1 cellular context compared by ENCODE assay signal in the genomic region with DNA sequence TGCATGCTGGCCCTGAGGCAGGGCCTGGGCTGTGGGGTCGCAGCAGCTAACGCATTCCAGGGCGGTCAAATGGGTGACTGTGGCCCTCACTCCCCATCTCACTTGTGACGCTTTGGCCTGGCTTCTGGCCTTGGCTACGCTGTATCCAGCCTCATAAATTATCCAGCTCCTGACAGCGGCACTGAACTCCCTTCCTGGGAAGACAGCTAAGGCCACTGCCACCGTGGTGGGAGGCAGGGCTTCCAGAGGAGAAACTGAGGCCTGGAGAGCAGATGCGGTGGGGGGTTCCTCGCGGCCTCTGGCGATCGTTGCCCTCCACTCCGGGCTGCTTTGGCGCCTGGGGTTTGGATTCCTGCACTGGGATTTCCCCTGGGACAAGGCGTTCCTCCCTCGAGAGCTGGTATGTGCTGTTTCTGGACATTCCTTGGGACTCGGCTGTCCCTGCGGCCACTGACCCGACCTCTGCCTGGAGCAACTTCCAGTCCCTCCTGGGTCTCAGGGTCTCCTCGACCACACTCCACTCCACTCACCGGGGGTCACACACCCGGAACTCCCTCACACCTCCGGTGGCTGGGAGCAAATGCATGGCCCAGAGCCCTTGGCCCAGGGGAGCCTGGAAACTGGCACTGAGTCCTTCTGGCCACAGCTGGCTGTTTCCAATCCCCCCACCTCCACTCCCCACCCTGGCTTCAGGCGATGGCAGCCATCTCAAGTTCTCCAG.
TF ChIP-seq lines count a peak whose summit lies in the region.

No MANE protein-coding gene starts in this region.

TF ChIP-seq in K562, 482 proteins besides CTCF, POLR2A, EP300 and RAD21 (continues in another document):
- TF ChIP-seq, protein P1, sequence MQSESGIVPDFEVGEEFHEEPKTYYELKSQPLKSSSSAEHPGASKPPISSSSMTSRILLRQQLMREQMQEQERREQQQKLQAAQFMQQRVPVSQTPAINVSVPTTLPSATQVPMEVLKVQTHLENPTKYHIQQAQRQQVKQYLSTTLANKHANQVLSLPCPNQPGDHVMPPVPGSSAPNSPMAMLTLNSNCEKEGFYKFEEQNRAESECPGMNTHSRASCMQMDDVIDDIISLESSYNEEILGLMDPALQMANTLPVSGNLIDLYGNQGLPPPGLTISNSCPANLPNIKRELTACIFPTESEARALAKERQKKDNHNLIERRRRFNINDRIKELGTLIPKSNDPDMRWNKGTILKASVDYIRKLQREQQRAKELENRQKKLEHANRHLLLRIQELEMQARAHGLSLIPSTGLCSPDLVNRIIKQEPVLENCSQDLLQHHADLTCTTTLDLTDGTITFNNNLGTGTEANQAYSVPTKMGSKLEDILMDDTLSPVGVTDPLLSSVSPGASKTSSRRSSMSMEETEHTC (IDR thresholded peaks at IDR 0.05) = no peak
- TF ChIP-seq BCOR (IDR thresholded peaks at IDR 0.05) (0 out of 2 replicates have a peak, but pooled peaks have one; percentile 23), EGR1 (conservative IDR thresholded peaks at IDR 0.05) (no peak), SMAD1 (IDR thresholded peaks at IDR 0.05; ENCODE audit: low read depth, low read length, partially characterized antibody) (no peak), NBN (IDR thresholded peaks at IDR 0.05; ENCODE audit: low read depth) (no peak), SIN3A (IDR thresholded peaks at IDR 0.05; ENCODE audit: borderline replicate concordance in 2 of 2, control insufficient read depth in 1 of 2, low read depth in 2 of 2, low read length in 2 of 2) (no peak), RAD51 (IDR thresholded peaks at IDR 0.05; ENCODE audit: borderline replicate concordance, low read depth) (no peak), HNRNPH1 (optimal IDR thresholded peaks at IDR 0.05; ENCODE audit: low read depth, low read length) (no peak), KLF10 (CRISPR knock-in tag; IDR thresholded peaks at IDR 0.05) (no peak), HDAC8 (tag; IDR thresholded peaks at IDR 0.05) (no peak), ATF7 (IDR thresholded peaks at IDR 0.05) (no peak), CTBP1 (IDR thresholded peaks at IDR 0.05; ENCODE audit: borderline replicate concordance) (no peak), RBM14 (IDR thresholded peaks at IDR 0.05; ENCODE audit: borderline replicate concordance, insufficient read depth, low read depth, low read length) (no peak), MIER1 (IDR thresholded peaks at IDR 0.05; ENCODE audit: low read depth) (peak; percentile 99), PHTF2 (CRISPR knock-in tag; IDR thresholded peaks at IDR 0.05) (no peak), ZNF408 (CRISPR knock-in tag; IDR thresholded peaks at IDR 0.05; ENCODE audit: low read depth) (no peak), MAFK (IDR thresholded peaks at IDR 0.05; ENCODE audit: low read length) (no peak), LARP7 (IDR thresholded peaks at IDR 0.05) (no peak), DMBX1 (CRISPR knock-in tag; IDR thresholded peaks at IDR 0.05; ENCODE audit: borderline replicate concordance) (no peak), ZKSCAN8 (CRISPR knock-in tag; IDR thresholded peaks at IDR 0.05) (no peak), CBFA2T2 (conservative IDR thresholded peaks at IDR 0.05) (no peak), TSC22D4 (tag; IDR thresholded peaks at IDR 0.05) (no peak), ZNF644 (tag; IDR thresholded peaks at IDR 0.05; ENCODE audit: low read depth) (no peak), RBM25 (IDR thresholded peaks at IDR 0.05; ENCODE audit: low read depth, low read length, severe bottlenecking) (peak; percentile 29), TCF3 (CRISPR knock-in tag; IDR thresholded peaks at IDR 0.05) (no peak), TCF7 (IDR thresholded peaks at IDR 0.05; ENCODE audit: borderline replicate concordance) (no peak)
- TF ChIP-seq, protein P2, sequence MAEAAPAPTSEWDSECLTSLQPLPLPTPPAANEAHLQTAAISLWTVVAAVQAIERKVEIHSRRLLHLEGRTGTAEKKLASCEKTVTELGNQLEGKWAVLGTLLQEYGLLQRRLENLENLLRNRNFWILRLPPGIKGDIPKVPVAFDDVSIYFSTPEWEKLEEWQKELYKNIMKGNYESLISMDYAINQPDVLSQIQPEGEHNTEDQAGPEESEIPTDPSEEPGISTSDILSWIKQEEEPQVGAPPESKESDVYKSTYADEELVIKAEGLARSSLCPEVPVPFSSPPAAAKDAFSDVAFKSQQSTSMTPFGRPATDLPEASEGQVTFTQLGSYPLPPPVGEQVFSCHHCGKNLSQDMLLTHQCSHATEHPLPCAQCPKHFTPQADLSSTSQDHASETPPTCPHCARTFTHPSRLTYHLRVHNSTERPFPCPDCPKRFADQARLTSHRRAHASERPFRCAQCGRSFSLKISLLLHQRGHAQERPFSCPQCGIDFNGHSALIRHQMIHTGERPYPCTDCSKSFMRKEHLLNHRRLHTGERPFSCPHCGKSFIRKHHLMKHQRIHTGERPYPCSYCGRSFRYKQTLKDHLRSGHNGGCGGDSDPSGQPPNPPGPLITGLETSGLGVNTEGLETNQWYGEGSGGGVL (CRISPR knock-in tag; IDR thresholded peaks at IDR 0.05) = no peak
- TF ChIP-seq, protein P3, sequence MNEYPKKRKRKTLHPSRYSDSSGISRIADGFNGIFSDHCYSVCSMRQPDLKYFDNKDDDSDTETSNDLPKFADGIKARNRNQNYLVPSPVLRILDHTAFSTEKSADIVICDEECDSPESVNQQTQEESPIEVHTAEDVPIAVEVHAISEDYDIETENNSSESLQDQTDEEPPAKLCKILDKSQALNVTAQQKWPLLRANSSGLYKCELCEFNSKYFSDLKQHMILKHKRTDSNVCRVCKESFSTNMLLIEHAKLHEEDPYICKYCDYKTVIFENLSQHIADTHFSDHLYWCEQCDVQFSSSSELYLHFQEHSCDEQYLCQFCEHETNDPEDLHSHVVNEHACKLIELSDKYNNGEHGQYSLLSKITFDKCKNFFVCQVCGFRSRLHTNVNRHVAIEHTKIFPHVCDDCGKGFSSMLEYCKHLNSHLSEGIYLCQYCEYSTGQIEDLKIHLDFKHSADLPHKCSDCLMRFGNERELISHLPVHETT (CRISPR knock-in tag; conservative IDR thresholded peaks at IDR 0.05 in 1 of 2, IDR thresholded peaks at IDR 0.05 in 1 of 2) = no peak
- TF ChIP-seq, protein P4, sequence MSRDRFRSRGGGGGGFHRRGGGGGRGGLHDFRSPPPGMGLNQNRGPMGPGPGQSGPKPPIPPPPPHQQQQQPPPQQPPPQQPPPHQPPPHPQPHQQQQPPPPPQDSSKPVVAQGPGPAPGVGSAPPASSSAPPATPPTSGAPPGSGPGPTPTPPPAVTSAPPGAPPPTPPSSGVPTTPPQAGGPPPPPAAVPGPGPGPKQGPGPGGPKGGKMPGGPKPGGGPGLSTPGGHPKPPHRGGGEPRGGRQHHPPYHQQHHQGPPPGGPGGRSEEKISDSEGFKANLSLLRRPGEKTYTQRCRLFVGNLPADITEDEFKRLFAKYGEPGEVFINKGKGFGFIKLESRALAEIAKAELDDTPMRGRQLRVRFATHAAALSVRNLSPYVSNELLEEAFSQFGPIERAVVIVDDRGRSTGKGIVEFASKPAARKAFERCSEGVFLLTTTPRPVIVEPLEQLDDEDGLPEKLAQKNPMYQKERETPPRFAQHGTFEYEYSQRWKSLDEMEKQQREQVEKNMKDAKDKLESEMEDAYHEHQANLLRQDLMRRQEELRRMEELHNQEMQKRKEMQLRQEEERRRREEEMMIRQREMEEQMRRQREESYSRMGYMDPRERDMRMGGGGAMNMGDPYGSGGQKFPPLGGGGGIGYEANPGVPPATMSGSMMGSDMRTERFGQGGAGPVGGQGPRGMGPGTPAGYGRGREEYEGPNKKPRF (IDR thresholded peaks at IDR 0.05; ENCODE audit: low read depth, low read length) = no peak
- TF ChIP-seq, protein P5, sequence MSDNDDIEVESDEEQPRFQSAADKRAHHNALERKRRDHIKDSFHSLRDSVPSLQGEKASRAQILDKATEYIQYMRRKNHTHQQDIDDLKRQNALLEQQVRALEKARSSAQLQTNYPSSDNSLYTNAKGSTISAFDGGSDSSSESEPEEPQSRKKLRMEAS (CRISPR knock-in tag; IDR thresholded peaks at IDR 0.05) = no peak
- TF ChIP-seq, protein P6, sequence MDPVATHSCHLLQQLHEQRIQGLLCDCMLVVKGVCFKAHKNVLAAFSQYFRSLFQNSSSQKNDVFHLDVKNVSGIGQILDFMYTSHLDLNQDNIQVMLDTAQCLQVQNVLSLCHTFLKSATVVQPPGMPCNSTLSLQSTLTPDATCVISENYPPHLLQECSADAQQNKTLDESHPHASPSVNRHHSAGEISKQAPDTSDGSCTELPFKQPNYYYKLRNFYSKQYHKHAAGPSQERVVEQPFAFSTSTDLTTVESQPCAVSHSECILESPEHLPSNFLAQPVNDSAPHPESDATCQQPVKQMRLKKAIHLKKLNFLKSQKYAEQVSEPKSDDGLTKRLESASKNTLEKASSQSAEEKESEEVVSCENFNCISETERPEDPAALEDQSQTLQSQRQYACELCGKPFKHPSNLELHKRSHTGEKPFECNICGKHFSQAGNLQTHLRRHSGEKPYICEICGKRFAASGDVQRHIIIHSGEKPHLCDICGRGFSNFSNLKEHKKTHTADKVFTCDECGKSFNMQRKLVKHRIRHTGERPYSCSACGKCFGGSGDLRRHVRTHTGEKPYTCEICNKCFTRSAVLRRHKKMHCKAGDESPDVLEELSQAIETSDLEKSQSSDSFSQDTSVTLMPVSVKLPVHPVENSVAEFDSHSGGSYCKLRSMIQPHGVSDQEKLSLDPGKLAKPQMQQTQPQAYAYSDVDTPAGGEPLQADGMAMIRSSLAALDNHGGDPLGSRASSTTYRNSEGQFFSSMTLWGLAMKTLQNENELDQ (CRISPR knock-in tag; IDR thresholded peaks at IDR 0.05; ENCODE audit: borderline replicate concordance) = no peak
- TF ChIP-seq, protein P7, sequence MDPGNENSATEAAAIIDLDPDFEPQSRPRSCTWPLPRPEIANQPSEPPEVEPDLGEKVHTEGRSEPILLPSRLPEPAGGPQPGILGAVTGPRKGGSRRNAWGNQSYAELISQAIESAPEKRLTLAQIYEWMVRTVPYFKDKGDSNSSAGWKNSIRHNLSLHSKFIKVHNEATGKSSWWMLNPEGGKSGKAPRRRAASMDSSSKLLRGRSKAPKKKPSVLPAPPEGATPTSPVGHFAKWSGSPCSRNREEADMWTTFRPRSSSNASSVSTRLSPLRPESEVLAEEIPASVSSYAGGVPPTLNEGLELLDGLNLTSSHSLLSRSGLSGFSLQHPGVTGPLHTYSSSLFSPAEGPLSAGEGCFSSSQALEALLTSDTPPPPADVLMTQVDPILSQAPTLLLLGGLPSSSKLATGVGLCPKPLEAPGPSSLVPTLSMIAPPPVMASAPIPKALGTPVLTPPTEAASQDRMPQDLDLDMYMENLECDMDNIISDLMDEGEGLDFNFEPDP (CRISPR knock-in tag; IDR thresholded peaks at IDR 0.05) = no peak
- TF ChIP-seq, protein P8, sequence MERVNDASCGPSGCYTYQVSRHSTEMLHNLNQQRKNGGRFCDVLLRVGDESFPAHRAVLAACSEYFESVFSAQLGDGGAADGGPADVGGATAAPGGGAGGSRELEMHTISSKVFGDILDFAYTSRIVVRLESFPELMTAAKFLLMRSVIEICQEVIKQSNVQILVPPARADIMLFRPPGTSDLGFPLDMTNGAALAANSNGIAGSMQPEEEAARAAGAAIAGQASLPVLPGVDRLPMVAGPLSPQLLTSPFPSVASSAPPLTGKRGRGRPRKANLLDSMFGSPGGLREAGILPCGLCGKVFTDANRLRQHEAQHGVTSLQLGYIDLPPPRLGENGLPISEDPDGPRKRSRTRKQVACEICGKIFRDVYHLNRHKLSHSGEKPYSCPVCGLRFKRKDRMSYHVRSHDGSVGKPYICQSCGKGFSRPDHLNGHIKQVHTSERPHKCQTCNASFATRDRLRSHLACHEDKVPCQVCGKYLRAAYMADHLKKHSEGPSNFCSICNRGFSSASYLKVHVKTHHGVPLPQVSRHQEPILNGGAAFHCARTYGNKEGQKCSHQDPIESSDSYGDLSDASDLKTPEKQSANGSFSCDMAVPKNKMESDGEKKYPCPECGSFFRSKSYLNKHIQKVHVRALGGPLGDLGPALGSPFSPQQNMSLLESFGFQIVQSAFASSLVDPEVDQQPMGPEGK (CRISPR knock-in tag; IDR thresholded peaks at IDR 0.05; ENCODE audit: borderline replicate concordance) = no peak
- TF ChIP-seq, protein P9, sequence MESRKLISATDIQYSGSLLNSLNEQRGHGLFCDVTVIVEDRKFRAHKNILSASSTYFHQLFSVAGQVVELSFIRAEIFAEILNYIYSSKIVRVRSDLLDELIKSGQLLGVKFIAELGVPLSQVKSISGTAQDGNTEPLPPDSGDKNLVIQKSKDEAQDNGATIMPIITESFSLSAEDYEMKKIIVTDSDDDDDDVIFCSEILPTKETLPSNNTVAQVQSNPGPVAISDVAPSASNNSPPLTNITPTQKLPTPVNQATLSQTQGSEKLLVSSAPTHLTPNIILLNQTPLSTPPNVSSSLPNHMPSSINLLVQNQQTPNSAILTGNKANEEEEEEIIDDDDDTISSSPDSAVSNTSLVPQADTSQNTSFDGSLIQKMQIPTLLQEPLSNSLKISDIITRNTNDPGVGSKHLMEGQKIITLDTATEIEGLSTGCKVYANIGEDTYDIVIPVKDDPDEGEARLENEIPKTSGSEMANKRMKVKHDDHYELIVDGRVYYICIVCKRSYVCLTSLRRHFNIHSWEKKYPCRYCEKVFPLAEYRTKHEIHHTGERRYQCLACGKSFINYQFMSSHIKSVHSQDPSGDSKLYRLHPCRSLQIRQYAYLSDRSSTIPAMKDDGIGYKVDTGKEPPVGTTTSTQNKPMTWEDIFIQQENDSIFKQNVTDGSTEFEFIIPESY (CRISPR knock-in tag; IDR thresholded peaks at IDR 0.05) = peak; percentile 62; the same call in 1 of the 2 replicates
- TF ChIP-seq, protein P10, sequence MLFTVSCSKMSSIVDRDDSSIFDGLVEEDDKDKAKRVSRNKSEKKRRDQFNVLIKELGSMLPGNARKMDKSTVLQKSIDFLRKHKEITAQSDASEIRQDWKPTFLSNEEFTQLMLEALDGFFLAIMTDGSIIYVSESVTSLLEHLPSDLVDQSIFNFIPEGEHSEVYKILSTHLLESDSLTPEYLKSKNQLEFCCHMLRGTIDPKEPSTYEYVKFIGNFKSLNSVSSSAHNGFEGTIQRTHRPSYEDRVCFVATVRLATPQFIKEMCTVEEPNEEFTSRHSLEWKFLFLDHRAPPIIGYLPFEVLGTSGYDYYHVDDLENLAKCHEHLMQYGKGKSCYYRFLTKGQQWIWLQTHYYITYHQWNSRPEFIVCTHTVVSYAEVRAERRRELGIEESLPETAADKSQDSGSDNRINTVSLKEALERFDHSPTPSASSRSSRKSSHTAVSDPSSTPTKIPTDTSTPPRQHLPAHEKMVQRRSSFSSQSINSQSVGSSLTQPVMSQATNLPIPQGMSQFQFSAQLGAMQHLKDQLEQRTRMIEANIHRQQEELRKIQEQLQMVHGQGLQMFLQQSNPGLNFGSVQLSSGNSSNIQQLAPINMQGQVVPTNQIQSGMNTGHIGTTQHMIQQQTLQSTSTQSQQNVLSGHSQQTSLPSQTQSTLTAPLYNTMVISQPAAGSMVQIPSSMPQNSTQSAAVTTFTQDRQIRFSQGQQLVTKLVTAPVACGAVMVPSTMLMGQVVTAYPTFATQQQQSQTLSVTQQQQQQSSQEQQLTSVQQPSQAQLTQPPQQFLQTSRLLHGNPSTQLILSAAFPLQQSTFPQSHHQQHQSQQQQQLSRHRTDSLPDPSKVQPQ (CRISPR knock-in tag; IDR thresholded peaks at IDR 0.05; ENCODE audit: borderline replicate concordance) = no peak
- TF ChIP-seq, protein P11, sequence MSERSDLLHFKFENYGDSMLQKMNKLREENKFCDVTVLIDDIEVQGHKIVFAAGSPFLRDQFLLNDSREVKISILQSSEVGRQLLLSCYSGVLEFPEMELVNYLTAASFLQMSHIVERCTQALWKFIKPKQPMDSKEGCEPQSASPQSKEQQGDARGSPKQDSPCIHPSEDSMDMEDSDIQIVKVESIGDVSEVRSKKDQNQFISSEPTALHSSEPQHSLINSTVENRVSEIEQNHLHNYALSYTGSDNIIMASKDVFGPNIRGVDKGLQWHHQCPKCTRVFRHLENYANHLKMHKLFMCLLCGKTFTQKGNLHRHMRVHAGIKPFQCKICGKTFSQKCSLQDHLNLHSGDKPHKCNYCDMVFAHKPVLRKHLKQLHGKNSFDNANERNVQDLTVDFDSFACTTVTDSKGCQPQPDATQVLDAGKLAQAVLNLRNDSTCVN (CRISPR knock-in tag; IDR thresholded peaks at IDR 0.05) = no peak
